Comparison of ENCODE assay signal across 16 cellular contexts in the genomic region with DNA sequence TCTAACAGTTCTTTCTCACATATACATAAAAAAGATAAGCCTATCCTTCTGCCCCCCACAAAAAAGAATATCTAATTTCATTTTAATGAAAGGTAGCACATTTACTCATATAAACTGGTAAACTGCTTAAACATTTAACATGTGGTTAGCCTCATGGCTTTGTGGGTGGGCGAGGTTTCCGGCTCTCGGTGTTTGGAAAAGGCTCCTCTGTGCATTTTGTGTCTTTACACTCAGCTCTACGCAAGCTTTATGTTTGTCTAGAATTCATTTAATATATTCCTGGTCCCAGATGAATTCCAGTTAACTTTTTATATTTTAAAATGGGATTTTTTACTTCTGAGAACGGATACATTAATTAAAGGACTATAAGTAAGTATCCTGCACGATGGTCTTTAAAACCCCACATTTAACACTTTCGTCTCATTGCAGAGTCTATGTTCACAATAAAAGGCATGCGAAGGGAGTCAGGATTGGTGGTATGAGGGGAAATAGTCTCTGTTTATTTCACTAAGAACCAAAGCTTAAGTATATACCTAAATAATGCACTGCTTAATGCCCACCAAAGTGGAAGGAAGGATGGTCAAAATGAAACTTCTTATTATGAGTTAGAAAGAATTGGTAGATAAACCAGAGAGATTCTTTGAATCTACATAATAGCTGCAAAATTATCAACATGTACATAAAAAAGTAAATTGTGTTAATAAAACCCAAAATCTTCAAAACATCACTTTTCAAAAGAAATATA.
DNase-seq lines count a peak whose midpoint lies in the region; ATAC-seq and TF ChIP-seq lines count a peak whose summit lies in the region.
"Had no signal": no experiment of that assay in that cellular context is flagged by ENCODE, and none has a peak within 500 bp of the region (broad histone marks: within the 10 kb centered on the region; RNA-seq: fewer than 3 reads in every experiment).

No MANE protein-coding gene starts in this region.

- H3K9me3 ChIP-seq in endodermal cell (ENCODE audit: control insufficient read depth, low read length) (no peaks in the 10 kb centered on the region), PC-3 (ENCODE audit: low read length) (no peaks in the 10 kb centered on the region)

- no peaks in the 10 kb centered on the region for H3K36me3 Mint-ChIP-seq in activated CD4-positive, alpha-beta T cell treated with anti-CD3 and anti-CD28 coated beads, Interleukin-2, amount 10 ng/mL, durations not matched to agents 24 days and 14 days (ENCODE audit: low read depth)
- no peaks in the 10 kb centered on the region for H3K36me3 Mint-ChIP-seq in endodermal cell (ENCODE audit: low read depth)

- BruUV-seq in PC-3 (replicated peaks; lab: Mats Ljungman, UMichigan) = no TSS peak

- no peak overlapping the region for H2AFZ ChIP-seq in PC-3 (ENCODE audit: low read length)
- H2AFZ ChIP-seq: PC-9 had no signal

- H3K9ac ChIP-seq in endodermal cell (ENCODE audit: extremely low read depth, low read length, poor library complexity, severe bottlenecking) (no peak overlapping the region), PC-3 (ENCODE audit: low read length) (no peak overlapping the region)

- H3K27ac ChIP-seq in endodermal cell (ENCODE audit: low read depth, low read length) (no peak overlapping the region), PC-3 (ENCODE audit: low read length) (no peak overlapping the region)
- H3K27ac ChIP-seq: PC-9, transverse colon had no signal

- no peak overlapping the region for H3K27ac Mint-ChIP-seq in activated CD4-positive, alpha-beta T cell treated with anti-CD3 and anti-CD28 coated beads, Interleukin-2, amount 10 ng/mL, durations not matched to agents 24 days and 14 days
- H3K27ac Mint-ChIP-seq in endodermal cell = no peak overlapping the region
- H3K27ac Mint-ChIP-seq: CD4-positive, alpha-beta T cell had no signal

- H3K27me3 Mint-ChIP-seq in activated CD4-positive, alpha-beta T cell treated with anti-CD3 and anti-CD28 coated beads, Interleukin-2, amount 10 ng/mL, durations not matched to agents 24 days and 14 days = no peaks in the 10 kb centered on the region
- H3K27me3 Mint-ChIP-seq in endodermal cell (ENCODE audit: insufficient read depth) = no peaks in the 10 kb centered on the region
- H3K27me3 Mint-ChIP-seq: CD4-positive, alpha-beta T cell had no signal

- TF ChIP-seq CTCF in endodermal cell (conservative IDR thresholded peaks at IDR 0.05) (no peak), PC-3 (conservative IDR thresholded peaks at IDR 0.05; ENCODE audit: low read depth, low read length) (no peak)

- H3K27me3 ChIP-seq in endodermal cell (ENCODE audit: control insufficient read depth, insufficient read depth, low read length, poor library complexity, severe bottlenecking) (no peaks in the 10 kb centered on the region), PC-3 (ENCODE audit: low read length) (no peaks in the 10 kb centered on the region)
- H3K27me3 ChIP-seq: transverse colon had no signal

- intact Hi-C loops in activated CD4-positive, alpha-beta T cell treated with anti-CD3 and anti-CD28 coated beads, Interleukin-2, amount 10 ng/mL, durations not matched to agents 24 days and 14 days (cut with micrococcal nuclease) = no loop called here
- intact Hi-C loops in PC-3 (cut with micrococcal nuclease) = no loop called here

- H3K9me2 ChIP-seq in PC-3 (replicated peaks; ENCODE audit: low read length) = no peaks in the 10 kb centered on the region

- no peaks in the 10 kb centered on the region for H3K36me3 ChIP-seq in endodermal cell (ENCODE audit: control insufficient read depth, insufficient read depth, low read length)
- H3K36me3 ChIP-seq in PC-3 (ENCODE audit: low read depth, low read length) = no peaks in the 10 kb centered on the region
- H3K36me3 ChIP-seq: transverse colon had no signal

- no peak overlapping the region for H3K4me2 ChIP-seq in PC-3 (ENCODE audit: low read length)
- H3K4me2 ChIP-seq: PC-9 had no signal

- CTCF ChIA-PET in PC-3 (lab: Charles Lee) = no interaction called here

- no peak for ATAC-seq in PC-3
- ATAC-seq: left cardiac atrium had no signal

- H3K9me3 Mint-ChIP-seq in activated CD4-positive, alpha-beta T cell treated with anti-CD3 and anti-CD28 coated beads, Interleukin-2, amount 10 ng/mL, durations not matched to agents 24 days and 14 days = no peaks in the 10 kb centered on the region
- peaks cover 3% of the 10 kb centered on the region for H3K9me3 Mint-ChIP-seq in endodermal cell

- WGBS in endodermal cell (ENCODE audit: insufficient coverage in 1 of 2, insufficient read length in 1 of 2), 2 experiments = 92 to 100% methylated on average over 3 to 7 of the region's 8 CpGs

- H3F3A ChIP-seq in PC-3 (ENCODE audit: low read length, unreplicated experiment) = no peaks in the 10 kb centered on the region

- H3K79me2 ChIP-seq in PC-3 (ENCODE audit: low read length) = no peaks in the 10 kb centered on the region

- no peaks in the 10 kb centered on the region for H3K4me1 Mint-ChIP-seq in activated CD4-positive, alpha-beta T cell treated with anti-CD3 and anti-CD28 coated beads, Interleukin-2, amount 10 ng/mL, durations not matched to agents 24 days and 14 days
- no peaks in the 10 kb centered on the region for H3K4me1 Mint-ChIP-seq in endodermal cell

- H3K4me3 ChIP-seq in endodermal cell (ENCODE audit: low read length) = no peak overlapping the region
- no peak overlapping the region for H3K4me3 ChIP-seq in PC-3 (ENCODE audit: low read length)
- H3K4me3 ChIP-seq: PC-9, transverse colon had no signal

- H3K4me1 ChIP-seq in endodermal cell (ENCODE audit: control insufficient read depth, insufficient read depth, low read length) = no peaks in the 10 kb centered on the region
- no peaks in the 10 kb centered on the region for H3K4me1 ChIP-seq in PC-3 (ENCODE audit: insufficient read depth, low read length)
- H3K4me1 ChIP-seq: transverse colon had no signal

- DNase-seq in activated CD4-positive, alpha-beta T cell treated with anti-CD3 and anti-CD28 coated beads, Interleukin-2, amount 10 ng/mL, durations not matched to agents 24 days and 14 days = peak; percentile 72
- no peak for DNase-seq in activated CD4-positive, alpha-beta T cell treated with anti-CD3 and anti-CD28 coated beads, Interleukin-2, amount 50 U/mL, for 4 hours
- peak; percentile 15 to 16 for DNase-seq in activated CD8-positive, alpha-beta memory T cell treated with anti-CD3 and anti-CD28 coated beads for 4 hours (ENCODE audit: low read depth in 2 of 2)
- DNase-seq in central memory CD4-positive, alpha-beta T cell = peak; percentile 36
- peak; percentile 37 for DNase-seq in stimulated activated CD8-positive, alpha-beta memory T cell treated with anti-CD3 and anti-CD28 coated beads, Interleukin-4, amount 100 ng/mL, for 24 hours (ENCODE audit: low read depth)
- DNase-seq in endodermal cell (no peak), NCI-H2196 treated with DMSO at 0.1 percent for 48 hours (lab: John Stamatoyannopoulos, UW; ENCODE audit: unreplicated experiment) (no peak), PC-3 (no peak)
- DNase-seq: glutamatergic neuron, KG1, left cardiac atrium, NCI-H146, NCI-H510A, PC-9, transverse colon had no signal

- no peaks in the 10 kb centered on the region for H4K20me1 ChIP-seq in PC-3 (ENCODE audit: low read length)

- POLR2A ChIA-PET in PC-3 (lab: Charles Lee; ENCODE audit: unreplicated experiment) = no interaction called here

- no peak overlapping the region for H3K4me3 Mint-ChIP-seq in activated CD4-positive, alpha-beta T cell treated with anti-CD3 and anti-CD28 coated beads, Interleukin-2, amount 10 ng/mL, durations not matched to agents 24 days and 14 days
- H3K4me3 Mint-ChIP-seq in endodermal cell = no peak overlapping the region
- H3K4me3 Mint-ChIP-seq: CD4-positive, alpha-beta T cell had no signal

Comparison
In these comparisons a context has a peak if more than half of its experiments do, and no peak if none do; other contexts are left out.
1. DNase-seq: peak in activated CD4-positive, alpha-beta T cell treated with anti-CD3 and anti-CD28 coated beads, Interleukin-2, amount 10 ng/mL, durations not matched to agents 24 days and 14 days (single experiment), activated CD8-positive, alpha-beta memory T cell treated with anti-CD3 and anti-CD28 coated beads for 4 hours (2 of 2), central memory CD4-positive, alpha-beta T cell (single experiment) and stimulated activated CD8-positive, alpha-beta memory T cell treated with anti-CD3 and anti-CD28 coated beads, Interleukin-4, amount 100 ng/mL, for 24 hours (single experiment); none in activated CD4-positive, alpha-beta T cell treated with anti-CD3 and anti-CD28 coated beads, Interleukin-2, amount 50 U/mL, for 4 hours (0 of 2), endodermal cell (single experiment), NCI-H2196 treated with DMSO at 0.1 percent for 48 hours (single experiment) and PC-3 (single experiment).